8 cellular contexts compared by ENCODE assay signal in genomic region chr19:38224014-38224862, GRCh38. TPM values are rescaled to one million over a fixed set of nuclear protein-coding genes. Genes with fewer than 3 reads are reported as not detected.
DNase-seq lines count a peak whose midpoint lies in the region; ATAC-seq, FAIRE-seq and TF ChIP-seq lines count a peak whose summit lies in the region.

Gene DPF1 (minus strand): TSS chr19:38224222. CDS start chr19:38224142, 80 bp downstream.

- H3K4me3 Mint-ChIP-seq in naive B cell = peak within 1 kb of the TSS; percentile 76 to 97 (median 86)

- H3K9me1 ChIP-seq in endothelial cell of umbilical vein (replicated peaks; ENCODE audit: control insufficient read depth, extremely low read depth, insufficient read depth, low read length) = no peaks in the 10 kb centered on the region

- dilution Hi-C loops in endothelial cell of umbilical vein (cut with MboI; ENCODE audit: extremely low pct_ligation_motif_present, low sequenced_read_pairs) = no loop called here

- peak; percentile 62 for ATAC-seq in GM18505 (IDR thresholded peaks at IDR 0.05; ENCODE audit: unreplicated experiment)
- peak; percentile 65 for ATAC-seq in HG03175 (IDR thresholded peaks at IDR 0.05; ENCODE audit: unreplicated experiment)
- peak; percentile 81 to 82 for ATAC-seq in naive B cell (ENCODE audit: low read depth in 2 of 2)

- POLR2A ChIA-PET in endothelial cell of umbilical vein (lab: Charles Lee) = no interaction called here

- peaks cover 0 to 15% of the 10 kb centered on the region in 2 donors for H3K36me3 Mint-ChIP-seq in naive B cell

- H3K79me2 ChIP-seq in endothelial cell of umbilical vein (ENCODE audit: control insufficient read depth, insufficient read depth, low read length) = no peaks in the 10 kb centered on the region

- peak; percentile 94 for DNase-seq in AG08395 (ENCODE audit: low spot score)
- DNase-seq in NCI-H748 treated with DMSO at 0.1 percent for 48 hours (lab: John Stamatoyannopoulos, UW) = peak; percentile 74
- DNase-seq in activated CD8-positive, alpha-beta memory T cell treated with anti-CD3 and anti-CD28 coated beads for 4 hours (ENCODE audit: low read depth in 2 of 2) = peak; percentile 15 to 29
- peak; percentile 61 for DNase-seq in endothelial cell of umbilical vein (ENCODE audit: low read depth, low spot score)
- peak; percentile 59 for DNase-seq in naive B cell

- H2AFZ ChIP-seq in endothelial cell of umbilical vein (ENCODE audit: low read depth, low read length) = peak within 1 kb of the TSS; percentile 53

- peaks cover 48 to 77% (median 76%) of the 10 kb centered on the region in 3 donors for H3K27me3 Mint-ChIP-seq in naive B cell

- peaks cover 12% of the 10 kb centered on the region for H3K4me1 ChIP-seq in endothelial cell of umbilical vein (ENCODE audit: control insufficient read depth, extremely low read depth, insufficient read depth, low read length)

- H3K27ac Mint-ChIP-seq in naive B cell = peak within 1 kb of the TSS in 3 of 6 donors; percentile 4 to 80 (median 67)

- no TSS peak for BruUV-seq in endothelial cell of umbilical vein (replicated peaks; lab: Mats Ljungman, UMichigan)

- no peaks in the 10 kb centered on the region for H3K36me3 ChIP-seq in endothelial cell of umbilical vein (ENCODE audit: control insufficient read depth in 2 of 2, extremely low read depth in 1 of 2, insufficient read depth in 2 of 2, low read length in 2 of 2)

- H4K20me1 ChIP-seq in endothelial cell of umbilical vein (replicated peaks; ENCODE audit: control insufficient read depth, extremely low read depth, insufficient read depth, low read length) = no peaks in the 10 kb centered on the region

- FAIRE-seq in endothelial cell of umbilical vein (lab: Jason Lieb, UNC) = peak; percentile 93

- peak in 1 of 2 donors; percentile 6 for TF ChIP-seq CTCF in endothelial cell of umbilical vein (IDR thresholded peaks at IDR 0.05; ENCODE audit: extremely low read depth in 1 of 2, insufficient read depth in 1 of 2, low read depth in 1 of 2, low read length in 2 of 2)

- intact Hi-C loops in endothelial cell of umbilical vein (cut with micrococcal nuclease) = loop anchor here (1.0 to 10.0 kb wide), 2 partner anchors 219 to 326 kb away; no protein-coding TSS in a partner anchor

- peaks cover 0 to 6% (median 0%) of the 10 kb centered on the region in 7 donors for H3K9me3 Mint-ChIP-seq in naive B cell

- H3K9ac ChIP-seq in endothelial cell of umbilical vein (replicated peaks; ENCODE audit: extremely low read depth, insufficient read depth, low read length) = no peak within 1 kb of the TSS

- peak within 1 kb of the TSS; percentile 6 to 60 (median 31) for H3K4me3 ChIP-seq in endothelial cell of umbilical vein (replicated peaks in 1 of 3; ENCODE audit: insufficient read depth in 1 of 3, low read depth in 1 of 3, low read length in 3 of 3)

- peak within 1 kb of the TSS; percentile 61 for H3K4me2 ChIP-seq in endothelial cell of umbilical vein (ENCODE audit: insufficient read depth, low read length)

- peaks cover 2 to 8% of the 10 kb centered on the region in 2 experiments for H3K27me3 ChIP-seq in endothelial cell of umbilical vein (ENCODE audit: control insufficient read depth in 2 of 2, insufficient read depth in 2 of 2, low read length in 2 of 2)

- CTCF ChIA-PET in endothelial cell of umbilical vein (lab: Charles Lee) = interaction anchor here (1.1 to 3.6 kb wide), 6 partner anchors 9 to 326 kb away, joined by 3 to 28 read pairs (median 10); no protein-coding TSS in a partner anchor

- H3K4me1 Mint-ChIP-seq in naive B cell = peaks cover 30 to 41% (median 41%) of the 10 kb centered on the region in 3 donors

- H3K9me3 ChIP-seq in endothelial cell of umbilical vein (replicated peaks; ENCODE audit: control insufficient read depth, insufficient read depth, low read length) = no peaks in the 10 kb centered on the region

- H3K27ac ChIP-seq in endothelial cell of umbilical vein (ENCODE audit: insufficient read depth, low read depth, low read length) (no peak within 1 kb of the TSS), temporal lobe (ENCODE audit: low read depth, low read length) (peak within 1 kb of the TSS; percentile 44)

- TF ChIP-seq POLR2A in GM18505 (IDR thresholded peaks at IDR 0.05; ENCODE audit: borderline replicate concordance, extremely low read depth, insufficient read depth, insufficient read length) (peak; percentile 43), endothelial cell of umbilical vein (IDR thresholded peaks at IDR 0.05; ENCODE audit: low read depth, low read length) (no peak)

TF ChIP-seq in endothelial cell of umbilical vein, 7 proteins besides CTCF, POLR2A, EP300 and RAD21:
- TF ChIP-seq JUN (IDR thresholded peaks at IDR 0.05; ENCODE audit: borderline replicate concordance, insufficient read depth, insufficient read length, low read depth) (no peak), POLR2AphosphoS5 (IDR thresholded peaks at IDR 0.05; ENCODE audit: insufficient read depth, low read depth, low read length) (peak; percentile 63), FOS (IDR thresholded peaks at IDR 0.05; ENCODE audit: borderline replicate concordance, insufficient read depth, low read length) (no peak)

RNA-seq across cellular contexts. Expression of gene DPF1, which starts in this region (rescaled TPM):
- total RNA-seq in endothelial cell of umbilical vein = 3.9 and 5.0 TPM in 2 replicates
- 1.6 and 2.0 TPM in 2 replicates for polyA plus RNA-seq in endothelial cell of umbilical vein
- 1.4 and 1.7 TPM in 2 replicates for polyA plus RNA-seq in endothelial cell of umbilical vein (2011; cell fraction: cytosol; rRNA removed)
- polyA plus RNA-seq in endothelial cell of umbilical vein (2011; cell fraction: nucleus; rRNA removed) = 2.0 and 3.5 TPM in 2 replicates
- polyA plus RNA-seq in endothelial cell of umbilical vein (2012) = 1.1 and 2.0 TPM in 2 replicates
- 0.42 and 1.2 TPM in 2 replicates for polyA minus RNA-seq in endothelial cell of umbilical vein
- 0.82 TPM for polyA minus RNA-seq in endothelial cell of umbilical vein (2011; cell fraction: cytosol; rRNA and poly(A)+ RNA removed)
- 0.82 and 0.87 TPM in 2 replicates for polyA minus RNA-seq in endothelial cell of umbilical vein (2011; cell fraction: nucleus; rRNA and poly(A)+ RNA removed)
- under 1 TPM in 2 of 6 donors, not detected in 4; 0.20 to 0.41 TPM for polyA plus RNA-seq in naive B cell (ENCODE audit: low read depth in 6 of 6)
- 35.4 TPM for total RNA-seq in temporal lobe

Comparison
In these comparisons a context has a peak if more than half of its experiments do, and no peak if none do; other contexts are left out.
1. Peak in DNase-seq and ATAC-seq in naive B cell; RNA of the gene not detected or under 1 TPM.
2. DNase-seq: peak in every context shown above with its lines; median percentile 94 in AG08395; 74 in NCI-H748 treated with DMSO at 0.1 percent for 48 hours; 61 in endothelial cell of umbilical vein; 59 in naive B cell; 22 in activated CD8-positive, alpha-beta memory T cell treated with anti-CD3 and anti-CD28 coated beads for 4 hours.